Comparison of ENCODE assay signal across 8 cellular contexts in genomic region chr3:14921034-14921616, GRCh38. TPM values are rescaled to one million over a fixed set of nuclear protein-coding genes. Genes with fewer than 3 reads are reported as not detected.
DNase-seq lines count a peak whose midpoint lies in the region; ATAC-seq and TF ChIP-seq lines count a peak whose summit lies in the region.

No MANE protein-coding gene starts in this region.

- TF ChIP-seq POLR2A in lower leg skin (IDR thresholded peaks at IDR 0.05) = no peak

- no peaks in the 10 kb centered on the region for H3K36me3 ChIP-seq in A673 (ENCODE audit: insufficient read depth, low read length, poor library complexity, severe bottlenecking)

- POLR2A ChIA-PET in A673 (lab: Charles Lee; ENCODE audit: low non-redundant PET) = no interaction called here

- peak; percentile 90 for DNase-seq in A673 (ENCODE audit: low spot score)
- DNase-seq in NCI-H748 (lab: John Stamatoyannopoulos, UW; ENCODE audit: unreplicated experiment) = peak; percentile 64
- peak; percentile 68 to 70 for DNase-seq in activated CD4-positive, alpha-beta T cell treated with anti-CD3 and anti-CD28 coated beads, Interleukin-2, amount 50 U/mL, for 24 hours (ENCODE audit: low read depth in 1 of 2, low spot score in 1 of 2)
- peak; percentile 96 for DNase-seq in dermis blood vessel endothelial cell
- DNase-seq in lower leg skin (ENCODE audit: low spot score in 2 of 2) = peak; percentile 88 to 97
- peak; percentile 64 to 79 (median 67) for DNase-seq in stimulated activated CD4-positive, alpha-beta T cell treated with anti-CD3 and anti-CD28 coated beads, TNF-alpha, amount 100 ng/mL, for 24 hours (ENCODE audit: low read depth in 3 of 3)

- no peaks in the 10 kb centered on the region for H3K9me3 ChIP-seq in A673 (ENCODE audit: low read depth, low read length, poor library complexity, severe bottlenecking)

- TF ChIP-seq CTCF in A673 (conservative IDR thresholded peaks at IDR 0.05; ENCODE audit: low read depth, low read length) = peak; percentile 95
- TF ChIP-seq CTCF in lower leg skin (IDR thresholded peaks at IDR 0.05) = peak in 2 of 3 donors; percentile 81 to 99

- 15 to 41% methylated on average over 3 to 10 of the region's 10 CpGs for WGBS in lower leg skin, 2 donors

- BruUV-seq in A673 (replicated peaks; lab: Mats Ljungman, UMichigan) = no TSS peak

- no peak overlapping the region for H3K4me3 ChIP-seq in A673 (ENCODE audit: low read depth, low read length, poor library complexity, severe bottlenecking)
- no peak overlapping the region for H3K4me3 ChIP-seq in lower leg skin (ENCODE audit: low read depth, poor library complexity, severe bottlenecking)

- H3K27me3 ChIP-seq in A673 (replicated peaks; ENCODE audit: insufficient read depth, low read depth, low read length, poor library complexity) = no peaks in the 10 kb centered on the region

- H3K27ac ChIP-seq in A673 (ENCODE audit: low read depth, low read length, poor library complexity, severe bottlenecking) = no peak overlapping the region

- CTCF ChIA-PET in A673 (lab: Charles Lee) = interaction anchor here (0.5 to 3.0 kb wide), 6 partner anchors 130 to 1025 kb away, joined by 3 to 20 read pairs (median 4); no protein-coding TSS in a partner anchor

- ATAC-seq in GM18520 (IDR thresholded peaks at IDR 0.05; ENCODE audit: unreplicated experiment) = peak; percentile 71
- peak; percentile 70 for ATAC-seq in HG03439 (IDR thresholded peaks at IDR 0.05; ENCODE audit: unreplicated experiment)

- intact Hi-C loops in A673 (cut with micrococcal nuclease; ENCODE audit: unreplicated experiment) = loop anchor here (1.0 to 5.0 kb wide), 7 partner anchors 130 to 1264 kb away; no protein-coding TSS in a partner anchor
- intact Hi-C loops in lower leg skin (cut with DNase I; ENCODE audit: low total_unique reads) = loop anchor here (5.0 to 10.0 kb wide), 2 partner anchors 129 to 246 kb away; partner anchors contain the start of gene C3orf20

- H3K4me1 ChIP-seq in A673 (ENCODE audit: insufficient read depth, low read length, poor library complexity, severe bottlenecking) = no peaks in the 10 kb centered on the region

RNA-seq across cellular contexts. Expression of gene NR2C2, which starts 26.3 kb away (rescaled TPM):
- 56.5 and 56.8 TPM in 2 replicates for total RNA-seq in A673 (2021)
- 31.0 and 38.4 TPM in 2 replicates for total RNA-seq in dermis blood vessel endothelial cell
- 10 to 100 TPM; 24.3 to 58.2 (median 39.9) TPM for total RNA-seq in lower leg skin
